28 cellular contexts compared by ENCODE assay signal in the genomic region with DNA sequence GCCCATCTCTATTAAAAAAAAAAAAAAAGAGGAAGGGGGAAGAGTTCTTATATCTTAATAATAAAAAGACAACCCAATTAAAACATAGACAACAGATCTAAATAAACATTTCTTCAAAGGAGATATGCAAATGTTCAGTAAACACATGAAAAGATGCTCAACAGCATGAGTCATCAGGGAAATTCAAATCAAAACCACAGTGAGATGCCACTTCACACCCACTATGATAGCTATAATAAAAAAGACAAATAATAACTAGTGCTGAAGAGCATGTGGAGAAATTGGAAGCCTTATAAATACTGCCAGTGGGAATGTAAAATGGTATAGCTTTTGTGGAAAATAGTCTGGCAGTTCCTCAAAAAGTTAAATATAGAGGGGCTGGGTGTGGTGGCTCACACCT.
DNase-seq lines count a peak whose midpoint lies in the region; ATAC-seq and TF ChIP-seq lines count a peak whose summit lies in the region.
"Had no signal": no experiment of that assay in that cellular context is flagged by ENCODE, and none has a peak within 500 bp of the region (broad histone marks: within the 10 kb centered on the region; RNA-seq: fewer than 3 reads in every experiment).

No MANE protein-coding gene starts in this region.

- H4K20me1 ChIP-seq in GM23248 (ENCODE audit: insufficient read depth) = no peaks in the 10 kb centered on the region

- no peaks in the 10 kb centered on the region for H3K79me2 ChIP-seq in GM23248 (ENCODE audit: insufficient read depth)

- peaks cover 0 to 8% (median 5%) of the 10 kb centered on the region in 4 donors for H3K4me1 Mint-ChIP-seq in CD4-positive, CD25-positive, alpha-beta regulatory T cell
- peaks cover 5% of the 10 kb centered on the region for H3K4me1 Mint-ChIP-seq in activated T-helper 1 cell treated with anti-CD3 and anti-CD28 coated beads, Interleukin-12 subunit alpha, Interleukin-12 subunit beta, Interleukin-2, Interleukin-4 antibody, amounts not matched to agents 30 ng/mL and 10 ng/mL and 1 ng/mL, durations not matched to agents 14 hours and 24 hours and 36 hours (ENCODE audit: low read depth)
- peaks cover 4% of the 10 kb centered on the region for H3K4me1 Mint-ChIP-seq in osteocyte (ENCODE audit: unreplicated experiment)
- H3K4me1 Mint-ChIP-seq: IgD-negative memory B cell, neural crest cell had no signal

- no peak overlapping the region for H3K4me3 Mint-ChIP-seq in CD4-positive, CD25-positive, alpha-beta regulatory T cell
- no peak overlapping the region for H3K4me3 Mint-ChIP-seq in activated T-helper 1 cell treated with anti-CD3 and anti-CD28 coated beads, Interleukin-12 subunit alpha, Interleukin-12 subunit beta, Interleukin-2, Interleukin-4 antibody, amounts not matched to agents 30 ng/mL and 10 ng/mL and 1 ng/mL, durations not matched to agents 14 hours and 24 hours and 36 hours
- no peak overlapping the region for H3K4me3 Mint-ChIP-seq in osteocyte (ENCODE audit: unreplicated experiment)
- H3K4me3 Mint-ChIP-seq: CD4-positive, alpha-beta T cell; IgD-negative memory B cell; neural crest cell; stimulated activated naive CD8-positive, alpha-beta T cell treated with anti-CD3 and anti-CD28 coated beads, Interleukin-15, Interleukin-2, amounts not matched to agents 100 ng/mL and 50 ng/mL, for 24 hours had no signal

- H3K9me3 ChIP-seq in CD4-positive, CD25-positive, alpha-beta regulatory T cell (ENCODE audit: control insufficient read depth in 2 of 2, low read length in 2 of 2) = no peaks in the 10 kb centered on the region
- no peaks in the 10 kb centered on the region for H3K9me3 ChIP-seq in GM23248 (ENCODE audit: low read depth)
- H3K9me3 ChIP-seq: psoas muscle, transverse colon had no signal

- no peaks in the 10 kb centered on the region for H3K27me3 Mint-ChIP-seq in CD4-positive, CD25-positive, alpha-beta regulatory T cell
- no peaks in the 10 kb centered on the region for H3K27me3 Mint-ChIP-seq in activated T-helper 1 cell treated with anti-CD3 and anti-CD28 coated beads, Interleukin-12 subunit alpha, Interleukin-12 subunit beta, Interleukin-2, Interleukin-4 antibody, amounts not matched to agents 30 ng/mL and 10 ng/mL and 1 ng/mL, durations not matched to agents 14 hours and 24 hours and 36 hours (ENCODE audit: insufficient read depth)
- H3K27me3 Mint-ChIP-seq in osteocyte (ENCODE audit: unreplicated experiment) = no peaks in the 10 kb centered on the region
- H3K27me3 Mint-ChIP-seq: CD4-positive, alpha-beta T cell; IgD-negative memory B cell; stimulated activated naive CD8-positive, alpha-beta T cell treated with anti-CD3 and anti-CD28 coated beads, Interleukin-15, Interleukin-2, amounts not matched to agents 100 ng/mL and 50 ng/mL, for 24 hours had no signal

- no peak for TF ChIP-seq CTCF in astrocyte of the cerebellum (IDR thresholded peaks at IDR 0.05; ENCODE audit: low read depth, low read length, missing control alignments)
- TF ChIP-seq CTCF in osteocyte (IDR thresholded peaks at IDR 0.05) = no peak

- H3K27ac Mint-ChIP-seq in CD4-positive, CD25-positive, alpha-beta regulatory T cell = no peak overlapping the region
- H3K27ac Mint-ChIP-seq in activated T-helper 1 cell treated with anti-CD3 and anti-CD28 coated beads, Interleukin-12 subunit alpha, Interleukin-12 subunit beta, Interleukin-2, Interleukin-4 antibody, amounts not matched to agents 30 ng/mL and 10 ng/mL and 1 ng/mL, durations not matched to agents 14 hours and 24 hours and 36 hours = no peak overlapping the region
- H3K27ac Mint-ChIP-seq in osteocyte (ENCODE audit: unreplicated experiment) = no peak overlapping the region
- H3K27ac Mint-ChIP-seq: CD4-positive, alpha-beta T cell; IgD-negative memory B cell; stimulated activated naive CD8-positive, alpha-beta T cell treated with anti-CD3 and anti-CD28 coated beads, Interleukin-15, Interleukin-2, amounts not matched to agents 100 ng/mL and 50 ng/mL, for 24 hours had no signal

- intact Hi-C loops in activated T-helper 1 cell treated with anti-CD3 and anti-CD28 coated beads, Interleukin-12 subunit alpha, Interleukin-12 subunit beta, Interleukin-2, Interleukin-4 antibody, amounts not matched to agents 30 ng/mL and 10 ng/mL and 1 ng/mL, durations not matched to agents 14 hours and 24 hours and 36 hours (cut with micrococcal nuclease) = loop anchor here (2.0 kb wide), 1 partner anchor 61 kb away; a partner anchor contains a TSS

- no peak overlapping the region for H3K4me2 ChIP-seq in GM23248 (ENCODE audit: unreplicated experiment)
- H3K4me2 ChIP-seq: smooth muscle cell had no signal

- H3K27ac ChIP-seq in CD4-positive, CD25-positive, alpha-beta regulatory T cell (ENCODE audit: insufficient read depth, low read length, poor library complexity, severe bottlenecking) = no peak overlapping the region
- no peak overlapping the region for H3K27ac ChIP-seq in GM23248
- H3K27ac ChIP-seq: HL-60, psoas muscle, transverse colon had no signal

- H3K9me3 Mint-ChIP-seq in CD4-positive, CD25-positive, alpha-beta regulatory T cell = no peaks in the 10 kb centered on the region
- H3K9me3 Mint-ChIP-seq in activated T-helper 1 cell treated with anti-CD3 and anti-CD28 coated beads, Interleukin-12 subunit alpha, Interleukin-12 subunit beta, Interleukin-2, Interleukin-4 antibody, amounts not matched to agents 30 ng/mL and 10 ng/mL and 1 ng/mL, durations not matched to agents 14 hours and 24 hours and 36 hours = no peaks in the 10 kb centered on the region
- no peaks in the 10 kb centered on the region for H3K9me3 Mint-ChIP-seq in osteocyte (ENCODE audit: unreplicated experiment)
- H3K9me3 Mint-ChIP-seq: CD4-positive, alpha-beta T cell; IgD-negative memory B cell; neural crest cell; stimulated activated naive CD8-positive, alpha-beta T cell treated with anti-CD3 and anti-CD28 coated beads, Interleukin-15, Interleukin-2, amounts not matched to agents 100 ng/mL and 50 ng/mL, for 24 hours had no signal

- H3F3A ChIP-seq in GM23248 (ENCODE audit: insufficient read depth) = no peaks in the 10 kb centered on the region

- H3K4me1 ChIP-seq in CD4-positive, CD25-positive, alpha-beta regulatory T cell (ENCODE audit: control insufficient read depth, insufficient read depth, low read length, poor library complexity, severe bottlenecking) = no peaks in the 10 kb centered on the region
- no peaks in the 10 kb centered on the region for H3K4me1 ChIP-seq in GM23248 (ENCODE audit: insufficient read depth)
- H3K4me1 ChIP-seq: psoas muscle, transverse colon had no signal

- no peaks in the 10 kb centered on the region for H3K36me3 ChIP-seq in CD4-positive, CD25-positive, alpha-beta regulatory T cell (ENCODE audit: control insufficient read depth, insufficient read depth, low read length)
- peaks cover 40% of the 10 kb centered on the region for H3K36me3 ChIP-seq in GM23248 (ENCODE audit: low read depth)

- H2AFZ ChIP-seq in GM23248 = no peak overlapping the region

- no peak overlapping the region for H3K4me3 ChIP-seq in CD4-positive, CD25-positive, alpha-beta regulatory T cell (ENCODE audit: low read depth, low read length)
- H3K4me3 ChIP-seq in GM23248 (no peak overlapping the region), astrocyte of the cerebellum (ENCODE audit: low read depth, low read length) (no peak overlapping the region)
- H3K4me3 ChIP-seq: psoas muscle, smooth muscle cell, transverse colon had no signal

- H3K27me3 ChIP-seq in CD4-positive, CD25-positive, alpha-beta regulatory T cell (ENCODE audit: control insufficient read depth, insufficient read depth, low read length) = no peaks in the 10 kb centered on the region
- H3K27me3 ChIP-seq in GM23248 (replicated peaks; ENCODE audit: insufficient read depth) = no peaks in the 10 kb centered on the region
- H3K27me3 ChIP-seq: transverse colon had no signal

- in situ Hi-C loops in GM23248 (cut with MboI) (no loop called here), astrocyte of the cerebellum (cut with HindIII; ENCODE audit: low sequenced_read_pairs) (no loop called here)

- H3K9ac ChIP-seq in GM23248 = no peak overlapping the region

- H3K9me2 ChIP-seq in GM23248 (ENCODE audit: insufficient read depth) = no peaks in the 10 kb centered on the region

- DNase-seq in CD4-positive, CD25-positive, alpha-beta regulatory T cell = peak in 2 of 3 donors; percentile 8 to 32
- peak; percentile 32 for DNase-seq in GM23248
- DNase-seq in astrocyte of the cerebellum (ENCODE audit: low read depth) = peak; percentile 1
- peak; percentile 25 for DNase-seq in kidney tubule cell (ENCODE audit: low spot score)
- DNase-seq in activated T-helper 1 cell treated with anti-CD3 and anti-CD28 coated beads, Interleukin-12 subunit alpha, Interleukin-12 subunit beta, Interleukin-2, Interleukin-4 antibody, amounts not matched to agents 30 ng/mL and 10 ng/mL and 1 ng/mL, durations not matched to agents 14 hours and 24 hours and 36 hours (ENCODE audit: low spot score) = no peak
- DNase-seq in NOMO-1 (lab: John Stamatoyannopoulos, UW; ENCODE audit: unreplicated experiment in 2 of 2) = no peak
- no peak for DNase-seq in NAMALWA (ENCODE audit: low spot score)
- no peak for DNase-seq in osteocyte (ENCODE audit: extremely low spot score, unreplicated experiment)
- DNase-seq: activated CD4-positive, alpha-beta T cell treated with anti-CD3 and anti-CD28 coated beads, Interleukin-2, amount 50 U/mL, for 48 hours; activated naive CD4-positive, alpha-beta T cell; amniotic stem cell; CD4-positive, alpha-beta T cell; DMS 273 treated with DMSO at 0.1 percent for 48 hours; left cardiac atrium; midbrain; MV-4-11; NCI-H2081 treated with DMSO at 0.1 percent for 48 hours; NCI-H524; psoas muscle; SIG-M5; stimulated activated CD4-positive, alpha-beta T cell treated with anti-CD3 and anti-CD28 coated beads, Interleukin-2, amount 100 ng/mL, for 48 hours; transverse colon had no signal

- H3K36me3 Mint-ChIP-seq in CD4-positive, CD25-positive, alpha-beta regulatory T cell = peaks cover 11% of the 10 kb centered on the region
- H3K36me3 Mint-ChIP-seq in activated T-helper 1 cell treated with anti-CD3 and anti-CD28 coated beads, Interleukin-12 subunit alpha, Interleukin-12 subunit beta, Interleukin-2, Interleukin-4 antibody, amounts not matched to agents 30 ng/mL and 10 ng/mL and 1 ng/mL, durations not matched to agents 14 hours and 24 hours and 36 hours (ENCODE audit: low read depth) = peaks cover 2% of the 10 kb centered on the region
- H3K36me3 Mint-ChIP-seq in osteocyte (ENCODE audit: unreplicated experiment) = peaks cover 25% of the 10 kb centered on the region

- ATAC-seq in CD4-positive, CD25-positive, alpha-beta regulatory T cell (ENCODE audit: low read depth in 2 of 2) = peak in 1 of 2 donors; percentile 31
- ATAC-seq: esophagus mucosa, left cardiac atrium, psoas muscle had no signal

Comparison
In these comparisons a context has a peak if more than half of its experiments do, and no peak if none do; other contexts are left out.
1. DNase-seq: peak in CD4-positive, CD25-positive, alpha-beta regulatory T cell (2 of 3), GM23248 (single experiment), astrocyte of the cerebellum (single experiment) and kidney tubule cell (single experiment); none in activated T-helper 1 cell treated with anti-CD3 and anti-CD28 coated beads, Interleukin-12 subunit alpha, Interleukin-12 subunit beta, Interleukin-2, Interleukin-4 antibody, amounts not matched to agents 30 ng/mL and 10 ng/mL and 1 ng/mL, durations not matched to agents 14 hours and 24 hours and 36 hours (single experiment), NOMO-1 (0 of 2), NAMALWA (single experiment) and osteocyte (single experiment).